In genomic region chr19:7515471-7516226, GRCh38 we compare ENCODE assay signal across 8 cellular contexts. TPM values are rescaled to one million over a fixed set of nuclear protein-coding genes. Genes with fewer than 3 reads are reported as not detected.
DNase-seq lines count a peak whose midpoint lies in the region; ATAC-seq and TF ChIP-seq lines count a peak whose summit lies in the region.

Gene ZNF358 (plus strand): TSS chr19:7516103. CDS start chr19:7519243, 3,140 bp downstream.

- peaks cover 0 to 2% (median 0%) of the 10 kb centered on the region in 3 donors for H3K36me3 Mint-ChIP-seq in CD8-positive, alpha-beta memory T cell
- peaks cover 21% of the 10 kb centered on the region for H3K36me3 Mint-ChIP-seq in brain

- CTCF ChIA-PET in CD8-positive, alpha-beta memory T cell (lab: Charles Lee), result no interaction called here

- peaks cover 14 to 18% (median 15%) of the 10 kb centered on the region in 3 donors for H3K4me1 Mint-ChIP-seq in CD8-positive, alpha-beta memory T cell
- peaks cover 33% of the 10 kb centered on the region for H3K4me1 Mint-ChIP-seq in brain

- 3 to 8% (median 8%) methylated on average over 15 to 50 of the region's 51 CpGs for WGBS in psoas muscle, 3 donors

- H3K9me3 ChIP-seq in CD8-positive, alpha-beta memory T cell (ENCODE audit: low read length), result no peaks in the 10 kb centered on the region
- no peaks in the 10 kb centered on the region for H3K9me3 ChIP-seq in psoas muscle

- POLR2A ChIA-PET in CD8-positive, alpha-beta memory T cell (lab: Charles Lee), result no interaction called here

- H3K4me3 ChIP-seq in CD8-positive, alpha-beta memory T cell (ENCODE audit: low read length), result peak within 1 kb of the TSS; percentile 42
- H3K4me3 ChIP-seq in HFF-Myc (replicated peaks; ENCODE audit: low read depth, low read length), result peak within 1 kb of the TSS; percentile 57
- peak within 1 kb of the TSS; percentile 88 for H3K4me3 ChIP-seq in psoas muscle

- H3K4me1 ChIP-seq in CD8-positive, alpha-beta memory T cell (ENCODE audit: insufficient read depth, low read length), result peaks cover 5% of the 10 kb centered on the region
- H3K4me1 ChIP-seq in psoas muscle, result peaks cover 7% of the 10 kb centered on the region

- intact Hi-C loops in psoas muscle (cut with DNase I), result no loop called here

- peak within 1 kb of the TSS; percentile 68 to 86 (median 80) for H3K4me3 Mint-ChIP-seq in CD8-positive, alpha-beta memory T cell
- peak within 1 kb of the TSS; percentile 86 to 94 (median 92) for H3K4me3 Mint-ChIP-seq in brain

- peak within 1 kb of the TSS; percentile 4 for H3K27ac ChIP-seq in CD8-positive, alpha-beta memory T cell (ENCODE audit: low read depth, low read length)
- peak within 1 kb of the TSS; percentile 81 for H3K27ac ChIP-seq in psoas muscle

- ATAC-seq in psoas muscle (peak; percentile 86 to 95 (median 90)), HG02678 (IDR thresholded peaks at IDR 0.05; ENCODE audit: unreplicated experiment) (no peak), GM19452 (IDR thresholded peaks at IDR 0.05; ENCODE audit: unreplicated experiment) (no peak)

- H3K27me3 ChIP-seq in CD8-positive, alpha-beta memory T cell (ENCODE audit: insufficient read depth, low read length, poor library complexity, severe bottlenecking), result no peaks in the 10 kb centered on the region
- no peaks in the 10 kb centered on the region for H3K27me3 ChIP-seq in psoas muscle (ENCODE audit: insufficient read depth in 3 of 3, low read length in 2 of 3)

- H3K27ac Mint-ChIP-seq in CD8-positive, alpha-beta memory T cell, result peak within 1 kb of the TSS in 7 of 8 donors; percentile 46 to 94 (median 79)
- H3K27ac Mint-ChIP-seq in brain, result peak within 1 kb of the TSS; percentile 98 to 100 (median 99)

- peak in 2 of 5 donors; percentile 27 to 31 for DNase-seq in CD8-positive, alpha-beta memory T cell
- DNase-seq in HFF-Myc (ENCODE audit: extremely low read depth, low read depth) (no peak), RPMI7951 (ENCODE audit: low read depth) (peak; percentile 80), hypothalamus (lab: John Stamatoyannopoulos, UW) (peak in 48 of 51 donors; percentile 25 to 89 (median 64)), psoas muscle (peak; percentile 81 to 88)

- H3K27me3 Mint-ChIP-seq in CD8-positive, alpha-beta memory T cell, result peaks cover 18 to 20% of the 10 kb centered on the region in 2 donors
- H3K27me3 Mint-ChIP-seq in brain, result peaks cover 5% of the 10 kb centered on the region

- no peaks in the 10 kb centered on the region for H3K36me3 ChIP-seq in CD8-positive, alpha-beta memory T cell (ENCODE audit: insufficient read depth, low read length)
- peaks cover 0 to 12% of the 10 kb centered on the region in 2 donors for H3K36me3 ChIP-seq in psoas muscle (ENCODE audit: insufficient read depth in 1 of 2, low read depth in 1 of 2)

- H3K9me3 Mint-ChIP-seq in CD8-positive, alpha-beta memory T cell, result peaks cover 0 to 1% (median 0%) of the 10 kb centered on the region in 5 donors
- H3K9me3 Mint-ChIP-seq in brain, result peaks cover 0 to 11% (median 1%) of the 10 kb centered on the region in 5 experiments

- TF ChIP-seq CTCF in HFF-Myc (IDR thresholded peaks at IDR 0.05; ENCODE audit: low read depth, low read length, missing control alignments) (no peak), brain (conservative IDR thresholded peaks at IDR 0.05) (no peak), psoas muscle (IDR thresholded peaks at IDR 0.05) (no peak)

RNA-seq across cellular contexts. Expression of gene ZNF358, which starts in this region (rescaled TPM):
- 1 to 10 TPM; 7.6 to 8.9 TPM for total RNA-seq in CD8-positive, alpha-beta memory T cell
- polyA plus RNA-seq in CD8-positive, alpha-beta memory T cell, result 2.5 TPM
- total RNA-seq in RPMI7951 (2014; rRNA removed; shearing (Covaris generic)), result 35.8 and 50.3 TPM in 2 replicates
- 254 TPM for polyA plus RNA-seq in brain (ENCODE audit: insufficient read depth, low read depth, low replicate concordance)
- 100 to 1,000 TPM in 1 of 4 donors, 10 to 100 TPM in 3; 80.4 to 109 (median 90.1) TPM for total RNA-seq in psoas muscle
- polyA plus RNA-seq in psoas muscle, result 100 to 1,000 TPM in 1 of 3 donors, 10 to 100 TPM in 2; 38.1 to 110 (median 88.9) TPM

Comparison
In these comparisons a context has a peak if more than half of its experiments do, and no peak if none do; other contexts are left out.
1. RNA of gene ZNF358 (polyA plus RNA-seq): 254 TPM in brain (single experiment) and 38.1 to 110 TPM in psoas muscle; 2.5 TPM in CD8-positive, alpha-beta memory T cell (single experiment); every median in the first group is over 10 times any median in the second.
2. ATAC-seq: peak in psoas muscle (4 of 4); none in HG02678 (single experiment) and GM19452 (single experiment).
3. Peak in every context shown above with its lines, with median percentiles within 50 percentile points of each other: H3K4me3 ChIP-seq.